29 cellular contexts compared by ENCODE assay signal in the genomic region with DNA sequence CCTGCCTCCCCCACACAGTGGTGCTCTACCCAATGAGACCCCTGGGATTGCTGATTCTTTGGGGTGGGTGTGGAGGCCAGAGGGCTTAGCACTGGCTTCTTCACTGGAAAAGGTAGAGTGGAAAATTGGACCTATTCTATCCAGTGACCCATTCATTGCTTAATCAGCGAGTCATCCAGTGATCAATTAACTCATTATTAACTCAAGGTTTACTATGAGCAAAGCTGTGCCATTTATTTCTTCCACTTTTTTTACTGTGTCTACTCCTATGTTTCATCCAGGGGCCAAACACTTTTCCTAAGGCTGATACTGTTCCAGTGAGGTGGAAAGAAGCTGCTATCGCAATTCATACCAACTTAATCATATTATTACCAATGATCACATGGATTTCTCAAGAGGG.
"Had no signal": no experiment of that assay in that cellular context is flagged by ENCODE, and none has a peak within 500 bp of the region (broad histone marks: within the 10 kb centered on the region; RNA-seq: fewer than 3 reads in every experiment).

No MANE protein-coding gene starts in this region.

- H3K36me3 Mint-ChIP-seq: activated CD4-positive, alpha-beta memory T cell treated with anti-CD3 and anti-CD28 coated beads for 36 hours; activated CD8-positive, alpha-beta memory T cell treated with anti-CD3 and anti-CD28 coated beads, Interleukin-2, amount 10 ng/mL, durations not matched to agents 7 days and 5 days; activated naive CD8-positive, alpha-beta T cell had no signal

- H3K27ac Mint-ChIP-seq: activated CD4-positive, alpha-beta memory T cell treated with anti-CD3 and anti-CD28 coated beads for 36 hours; activated CD4-positive, alpha-beta T cell treated with anti-CD3 and anti-CD28 coated beads for 36 hours; activated CD4-positive, alpha-beta T cell treated with anti-CD3 and anti-CD28 coated beads, Interleukin-2, amount 10 ng/mL, durations not matched to agents 24 days and 14 days; activated CD8-positive, alpha-beta memory T cell treated with anti-CD3 and anti-CD28 coated beads, Interleukin-2, amount 10 ng/mL, durations not matched to agents 7 days and 5 days; activated CD8-positive, alpha-beta T cell treated with anti-CD3 and anti-CD28 coated beads, Interleukin-2, amount 10 ng/mL, durations not matched to agents 7 days and 5 days; activated naive CD4-positive, alpha-beta T cell treated with anti-CD3 and anti-CD28 coated beads for 36 hours; activated naive CD8-positive, alpha-beta T cell; activated T-helper 1 cell treated with anti-CD3 and anti-CD28 coated beads, Interleukin-12 subunit alpha, Interleukin-12 subunit beta, Interleukin-2, Interleukin-4 antibody, amounts not matched to agents 30 ng/mL and 10 ng/mL and 1 ng/mL, durations not matched to agents 14 hours and 24 hours and 36 hours; activated T-helper 2 cell treated with anti-CD3 and anti-CD28 coated beads, Interferon-gamma antibody, Interleukin-2, Interleukin-4, amounts not matched to agents 10 μg/mL and 5 μg/mL and 100 μg/mL, durations not matched to agents 14 hours and 24 hours and 36 hours; effector memory CD8-positive, alpha-beta T cell; T-helper 17 cell had no signal

- H3K9me3 Mint-ChIP-seq: activated CD4-positive, alpha-beta memory T cell treated with anti-CD3 and anti-CD28 coated beads for 36 hours; activated CD4-positive, alpha-beta T cell treated with anti-CD3 and anti-CD28 coated beads, Interleukin-2, amount 10 ng/mL, durations not matched to agents 24 days and 14 days; activated naive CD4-positive, alpha-beta T cell treated with anti-CD3 and anti-CD28 coated beads for 36 hours; activated T-helper 1 cell treated with anti-CD3 and anti-CD28 coated beads, Interleukin-12 subunit alpha, Interleukin-12 subunit beta, Interleukin-2, Interleukin-4 antibody, amounts not matched to agents 30 ng/mL and 10 ng/mL and 1 ng/mL, durations not matched to agents 14 hours and 24 hours and 36 hours; activated T-helper 2 cell treated with anti-CD3 and anti-CD28 coated beads, Interferon-gamma antibody, Interleukin-2, Interleukin-4, amounts not matched to agents 10 μg/mL and 5 μg/mL and 100 μg/mL, durations not matched to agents 14 hours and 24 hours and 36 hours; effector memory CD8-positive, alpha-beta T cell had no signal

- DNase-seq: activated CD4-positive, alpha-beta memory T cell treated with anti-CD3 and anti-CD28 coated beads for 36 hours; activated CD4-positive, alpha-beta T cell treated with anti-CD3 and anti-CD28 coated beads for 36 hours; activated CD4-positive, alpha-beta T cell treated with anti-CD3 and anti-CD28 coated beads, Interleukin-2, amount 10 ng/mL, durations not matched to agents 24 days and 14 days; activated CD4-positive, CD25-positive, alpha-beta regulatory T cell; activated CD4-positive, CD25-positive, alpha-beta regulatory T cell treated with anti-CD3 and anti-CD28 coated beads, Interleukin-2, amount 50 U/mL, for 72 hours; activated CD8-positive, alpha-beta memory T cell treated with anti-CD3 and anti-CD28 coated beads, Interleukin-2, amount 10 ng/mL, durations not matched to agents 7 days and 5 days; activated CD8-positive, alpha-beta memory T cell treated with anti-CD3 and anti-CD28 coated beads, Interleukin-2, amount 50 U/mL, for 4 hours; activated CD8-positive, alpha-beta T cell treated with anti-CD3 and anti-CD28 coated beads, Interleukin-2, amount 10 ng/mL, durations not matched to agents 7 days and 5 days; activated effector memory CD4-positive, alpha-beta T cell treated with anti-CD3 and anti-CD28 coated beads, Interleukin-2, amount 50 U/mL, for 16 hours; activated naive CD4-positive, alpha-beta T cell treated with anti-CD3 and anti-CD28 coated beads for 36 hours; activated T-cell treated with anti-CD3 and anti-CD28 coated beads, Interleukin-2, amount 50 U/mL, for 1 hour; activated T-cell treated with anti-CD3 and anti-CD28 coated beads, Interleukin-2, amount 50 U/mL, for 48 hours; amniotic stem cell; anterior cingulate cortex; brain microvascular endothelial cell; dermis blood vessel endothelial cell; effector CD4-positive, alpha-beta T cell; effector memory CD8-positive, alpha-beta T cell; foreskin keratinocyte; gastrocnemius medialis; glutamatergic neuron; T-helper 1 cell; T-helper 17 cell had no signal

- H3K4me3 Mint-ChIP-seq: activated CD4-positive, alpha-beta memory T cell treated with anti-CD3 and anti-CD28 coated beads for 36 hours; activated CD4-positive, alpha-beta T cell treated with anti-CD3 and anti-CD28 coated beads for 36 hours; activated CD4-positive, alpha-beta T cell treated with anti-CD3 and anti-CD28 coated beads, Interleukin-2, amount 10 ng/mL, durations not matched to agents 24 days and 14 days; activated CD8-positive, alpha-beta memory T cell treated with anti-CD3 and anti-CD28 coated beads, Interleukin-2, amount 10 ng/mL, durations not matched to agents 7 days and 5 days; activated CD8-positive, alpha-beta T cell treated with anti-CD3 and anti-CD28 coated beads, Interleukin-2, amount 10 ng/mL, durations not matched to agents 7 days and 5 days; activated naive CD4-positive, alpha-beta T cell treated with anti-CD3 and anti-CD28 coated beads for 36 hours; activated naive CD8-positive, alpha-beta T cell; activated T-helper 1 cell treated with anti-CD3 and anti-CD28 coated beads, Interleukin-12 subunit alpha, Interleukin-12 subunit beta, Interleukin-2, Interleukin-4 antibody, amounts not matched to agents 30 ng/mL and 10 ng/mL and 1 ng/mL, durations not matched to agents 14 hours and 24 hours and 36 hours; central memory CD8-positive, alpha-beta T cell; effector memory CD8-positive, alpha-beta T cell; T-helper 17 cell had no signal

- ATAC-seq: activated CD4-positive, alpha-beta T cell treated with anti-CD3 and anti-CD28 coated beads for 36 hours; activated CD8-positive, alpha-beta memory T cell treated with anti-CD3 and anti-CD28 coated beads, Interleukin-2, amount 10 ng/mL, durations not matched to agents 7 days and 5 days; activated CD8-positive, alpha-beta T cell treated with anti-CD3 and anti-CD28 coated beads, Interleukin-2, amount 10 ng/mL, durations not matched to agents 7 days and 5 days; effector memory CD8-positive, alpha-beta T cell; esophagus mucosa; foreskin keratinocyte; gastrocnemius medialis; T-helper 17 cell had no signal

- H3K4me1 Mint-ChIP-seq: activated CD4-positive, alpha-beta T cell treated with anti-CD3 and anti-CD28 coated beads for 36 hours; activated CD4-positive, alpha-beta T cell treated with anti-CD3 and anti-CD28 coated beads, Interleukin-2, amount 10 ng/mL, durations not matched to agents 24 days and 14 days; activated CD8-positive, alpha-beta memory T cell treated with anti-CD3 and anti-CD28 coated beads, Interleukin-2, amount 10 ng/mL, durations not matched to agents 7 days and 5 days; central memory CD8-positive, alpha-beta T cell; T-helper 17 cell had no signal

- H3K4me3 ChIP-seq: coronary artery, gastrocnemius medialis had no signal

- H3K27me3 Mint-ChIP-seq: activated CD4-positive, alpha-beta memory T cell treated with anti-CD3 and anti-CD28 coated beads for 36 hours; activated CD4-positive, alpha-beta T cell treated with anti-CD3 and anti-CD28 coated beads for 36 hours; activated CD4-positive, alpha-beta T cell treated with anti-CD3 and anti-CD28 coated beads, Interleukin-2, amount 10 ng/mL, durations not matched to agents 24 days and 14 days; activated CD8-positive, alpha-beta memory T cell treated with anti-CD3 and anti-CD28 coated beads, Interleukin-2, amount 10 ng/mL, durations not matched to agents 7 days and 5 days had no signal
